In genomic region chr10:126186746-126187145, GRCh38 we compare ENCODE assay signal across 15 cellular contexts.
"Had no signal": no experiment of that assay in that cellular context is flagged by ENCODE, and none has a peak within 500 bp of the region (broad histone marks: within the 10 kb centered on the region; RNA-seq: fewer than 3 reads in every experiment).

No MANE protein-coding gene starts in this region.

- H3K9me3 ChIP-seq: adrenal gland, ovary, testis, upper lobe of right lung had no signal

- H3K27me3 ChIP-seq: adrenal gland, ovary, testis, upper lobe of right lung had no signal

- H3K27ac ChIP-seq: adrenal gland, ovary, testis, upper lobe of right lung had no signal

- DNase-seq: activated CD4-positive, alpha-beta T cell treated with anti-CD3 and anti-CD28 coated beads for 48 hours; activated CD8-positive, alpha-beta T cell treated with anti-CD3 and anti-CD28 coated beads for 36 hours; activated effector memory CD4-positive, alpha-beta T cell treated with Interleukin-2 at 50 U/mL for 16 hours; activated T-cell treated with anti-CD3 and anti-CD28 coated beads, Interleukin-2, amount 50 U/mL, for 4 hours; adrenal gland; head of caudate nucleus; kidney glomerular epithelial cell; ovary; stimulated activated naive CD8-positive, alpha-beta T cell treated with anti-CD3 and anti-CD28 coated beads, Interleukin-15, amount 100 ng/mL, for 72 hours; T-helper 2 cell; testis; upper lobe of right lung had no signal

- FAIRE-seq: colon, endometrium had no signal

- H3K4me3 ChIP-seq: adrenal gland, ovary, testis, upper lobe of right lung had no signal

- ATAC-seq: activated CD8-positive, alpha-beta T cell treated with anti-CD3 and anti-CD28 coated beads for 36 hours; activated T-cell treated with anti-CD3 and anti-CD28 coated beads, Interleukin-2, amount 50 U/mL, for 4 hours; sciatic nerve; stimulated activated naive CD8-positive, alpha-beta T cell treated with anti-CD3 and anti-CD28 coated beads, Interleukin-15, amount 100 ng/mL, for 72 hours; upper lobe of right lung had no signal

- H3K36me3 ChIP-seq: adrenal gland, ovary, upper lobe of right lung had no signal

- H3K4me1 ChIP-seq: adrenal gland, testis, upper lobe of right lung had no signal
